18 cellular contexts compared by ENCODE assay signal in the genomic region with DNA sequence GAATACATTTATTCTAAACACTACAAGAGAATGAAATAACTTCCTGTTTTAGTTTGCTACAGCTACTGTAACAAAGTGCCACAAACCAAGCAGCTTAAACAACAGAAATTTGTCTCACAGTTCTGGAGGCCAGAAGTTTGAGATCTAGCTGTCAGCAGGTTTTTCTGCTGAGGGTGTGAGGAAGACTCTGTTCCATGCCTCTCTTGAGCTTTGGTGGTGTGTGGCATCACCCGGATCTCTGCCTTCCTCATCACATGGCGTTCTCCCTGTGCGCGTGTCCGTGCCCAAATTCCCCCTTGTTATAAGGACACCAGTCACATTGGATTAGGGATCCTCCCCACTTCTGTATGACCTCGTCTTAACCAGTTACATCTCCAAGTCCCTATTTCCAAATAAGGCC.
"Had no signal": no experiment of that assay in that cellular context is flagged by ENCODE, and none has a peak within 500 bp of the region (broad histone marks: within the 10 kb centered on the region; RNA-seq: fewer than 3 reads in every experiment).

No MANE protein-coding gene starts in this region.

- H3K9me3 Mint-ChIP-seq: activated naive CD8-positive, alpha-beta T cell treated with anti-CD3 and anti-CD28 coated beads for 36 hours; activated T-cell treated with anti-CD3 and anti-CD28 coated beads, Interleukin-2, amount 50 U/mL, for 4 hours; naive thymus-derived CD4-positive, alpha-beta T cell; stimulated activated naive CD8-positive, alpha-beta T cell treated with anti-CD3 and anti-CD28 coated beads, Interleukin-15, Interleukin-2, amounts not matched to agents 100 ng/mL and 50 ng/mL, for 24 hours had no signal

- H3K4me1 Mint-ChIP-seq: activated CD8-positive, alpha-beta memory T cell treated with anti-CD3 and anti-CD28 coated beads, Interleukin-2, amount 10 ng/mL, durations not matched to agents 7 days and 5 days; activated naive CD8-positive, alpha-beta T cell treated with anti-CD3 and anti-CD28 coated beads for 36 hours; naive thymus-derived CD4-positive, alpha-beta T cell had no signal

- H3K4me3 Mint-ChIP-seq: activated CD8-positive, alpha-beta memory T cell treated with anti-CD3 and anti-CD28 coated beads, Interleukin-2, amount 10 ng/mL, durations not matched to agents 7 days and 5 days; activated naive CD8-positive, alpha-beta T cell treated with anti-CD3 and anti-CD28 coated beads for 36 hours; activated T-cell treated with anti-CD3 and anti-CD28 coated beads, Interleukin-2, amount 50 U/mL, for 4 hours; naive thymus-derived CD4-positive, alpha-beta T cell; stimulated activated naive CD8-positive, alpha-beta T cell treated with anti-CD3 and anti-CD28 coated beads, Interleukin-15, Interleukin-2, amounts not matched to agents 100 ng/mL and 50 ng/mL, for 24 hours had no signal

- H3K9me3 ChIP-seq: ascending aorta, esophagus muscularis mucosa, prostate gland had no signal

- H3K4me3 ChIP-seq: ascending aorta, esophagus muscularis mucosa, prostate gland had no signal

- H3K27ac ChIP-seq: ascending aorta, esophagus muscularis mucosa, foreskin keratinocyte, prostate gland had no signal

- H3K36me3 Mint-ChIP-seq: activated CD8-positive, alpha-beta memory T cell treated with anti-CD3 and anti-CD28 coated beads, Interleukin-2, amount 10 ng/mL, durations not matched to agents 7 days and 5 days; activated naive CD8-positive, alpha-beta T cell treated with anti-CD3 and anti-CD28 coated beads for 36 hours; naive thymus-derived CD4-positive, alpha-beta T cell had no signal

- H3K4me1 ChIP-seq: ascending aorta, esophagus muscularis mucosa, prostate gland had no signal

- H3K36me3 ChIP-seq: ascending aorta, esophagus muscularis mucosa, prostate gland had no signal

- DNase-seq: activated CD4-positive, alpha-beta T cell treated with anti-CD3 and anti-CD28 coated beads, Interleukin-2, amount 50 U/mL, for 48 hours; activated CD4-positive, CD25-positive, alpha-beta regulatory T cell treated with anti-CD3 and anti-CD28 coated beads, Interleukin-2, amount 50 U/mL, for 72 hours; activated CD8-positive, alpha-beta memory T cell treated with anti-CD3 and anti-CD28 coated beads, Interleukin-2, amount 10 ng/mL, durations not matched to agents 7 days and 5 days; activated gamma-delta T cell; activated naive CD8-positive, alpha-beta T cell treated with anti-CD3 and anti-CD28 coated beads for 36 hours; activated T-cell treated with anti-CD3 and anti-CD28 coated beads, Interleukin-2, amount 50 U/mL, for 4 hours; foreskin keratinocyte; kidney; midbrain; naive thymus-derived CD4-positive, alpha-beta T cell; nucleus accumbens; stimulated activated CD4-positive, alpha-beta T cell treated with anti-CD3 and anti-CD28 coated beads, Interleukin-15, amount 100 ng/mL, for 24 hours; stimulated activated CD4-positive, alpha-beta T cell treated with anti-CD3 and anti-CD28 coated beads, Interleukin-4, amount 100 ng/mL, for 24 hours; SW 1271 had no signal

- H3K27ac Mint-ChIP-seq: activated CD8-positive, alpha-beta memory T cell treated with anti-CD3 and anti-CD28 coated beads, Interleukin-2, amount 10 ng/mL, durations not matched to agents 7 days and 5 days; activated naive CD8-positive, alpha-beta T cell treated with anti-CD3 and anti-CD28 coated beads for 36 hours; naive thymus-derived CD4-positive, alpha-beta T cell; stimulated activated naive CD8-positive, alpha-beta T cell treated with anti-CD3 and anti-CD28 coated beads, Interleukin-15, Interleukin-2, amounts not matched to agents 100 ng/mL and 50 ng/mL, for 24 hours had no signal

- H3K27me3 ChIP-seq: ascending aorta, esophagus muscularis mucosa had no signal

- ATAC-seq: activated CD8-positive, alpha-beta memory T cell treated with anti-CD3 and anti-CD28 coated beads, Interleukin-2, amount 10 ng/mL, durations not matched to agents 7 days and 5 days; activated T-cell treated with anti-CD3 and anti-CD28 coated beads, Interleukin-2, amount 50 U/mL, for 4 hours; foreskin keratinocyte; naive thymus-derived CD4-positive, alpha-beta T cell had no signal
